Comparison of ENCODE assay signal across 11 cellular contexts in the genomic region with DNA sequence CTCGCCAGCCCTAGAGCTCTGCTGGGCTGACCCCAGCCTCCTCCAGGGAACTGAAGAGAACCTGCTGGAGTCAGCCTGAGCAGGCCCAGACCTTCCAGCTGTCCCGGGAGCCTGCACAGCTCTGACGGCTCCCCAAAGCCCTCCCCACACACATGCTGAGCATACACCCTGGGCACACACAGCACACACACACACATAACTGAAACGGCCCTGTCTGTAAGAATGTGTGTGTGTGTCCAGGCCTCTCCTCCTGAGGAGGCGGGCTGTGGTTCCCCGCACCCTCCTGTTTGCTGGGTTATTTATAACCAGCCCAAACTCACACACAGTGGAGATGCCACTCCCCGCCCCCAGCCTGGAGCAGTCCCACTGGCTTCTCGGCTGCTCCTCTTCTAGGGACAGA. TPM values are rescaled to one million over a fixed set of nuclear protein-coding genes. Genes with fewer than 3 reads are reported as not detected.
DNase-seq lines count a peak whose midpoint lies in the region; ATAC-seq and TF ChIP-seq lines count a peak whose summit lies in the region.
"Had no signal": no experiment of that assay in that cellular context is flagged by ENCODE, and none has a peak within 500 bp of the region (broad histone marks: within the 10 kb centered on the region; RNA-seq: fewer than 3 reads in every experiment).

No MANE protein-coding gene starts in this region.

- DNase-seq in Karpas-422 (no peak), left colon (peak; percentile 41 to 79), superior temporal gyrus (ENCODE audit: extremely low spot score) (peak; percentile 67), NCI-H1417 (lab: John Stamatoyannopoulos, UW) (no peak), NCI-H2029 treated with DMSO at 0.1 percent for 48 hours (lab: John Stamatoyannopoulos, UW) (no peak), DMS79 treated with DMSO at 0.1 percent for 48 hours (lab: John Stamatoyannopoulos, UW) (no peak)
- DNase-seq: activated T-cell treated with anti-CD3 and anti-CD28 coated beads, Interleukin-2, amount 50 U/mL, for 1 hour; NCI-H1048 had no signal

- peaks cover 8% of the 10 kb centered on the region for H3K27me3 Mint-ChIP-seq in brain

- H3K4me1 Mint-ChIP-seq in brain: peaks cover 96% of the 10 kb centered on the region

- peak overlapping the region; percentile 29; the same call in 1 of the 2 replicates for H3K9ac ChIP-seq in Karpas-422 (ENCODE audit: low read length)

- peaks cover 16% of the 10 kb centered on the region; the same call in 1 of the 2 replicates for H4K20me1 ChIP-seq in Karpas-422 (ENCODE audit: insufficient read depth, low read depth, low read length)

- peak overlapping the region; percentile 42 for H3K4me2 ChIP-seq in Karpas-422 (ENCODE audit: low read depth, low read length, poor library complexity, severe bottlenecking)

- no peak for TF ChIP-seq CTCF in brain (conservative IDR thresholded peaks at IDR 0.05)

- no peak overlapping the region for H2AFZ ChIP-seq in Karpas-422 (ENCODE audit: low read length)

- no peaks in the 10 kb centered on the region for H3K36me3 ChIP-seq in Karpas-422 (ENCODE audit: insufficient read depth, low read length)
- H3K36me3 ChIP-seq: neutrophil had no signal

- H3K27ac Mint-ChIP-seq in brain: peak overlapping the region; percentile 90 to 99 (median 95)

- H3K4me1 ChIP-seq in Karpas-422 (ENCODE audit: low read length): peaks cover 19% of the 10 kb centered on the region

- intact Hi-C loops in left colon (cut with DNase I, micrococcal nuclease): no loop called here

- no peak overlapping the region for H3K4me3 ChIP-seq in Karpas-422 (ENCODE audit: low read length)

- no peaks in the 10 kb centered on the region for H3K9me3 ChIP-seq in Karpas-422 (ENCODE audit: low read length)
- H3K9me3 ChIP-seq: neutrophil had no signal

- peak; percentile 64 for ATAC-seq in left colon
- no peak for ATAC-seq in GM18873 (IDR thresholded peaks at IDR 0.05; ENCODE audit: low FRiP score, unreplicated experiment)

- peaks cover 0 to under 1% (median 0%) of the 10 kb centered on the region in 5 experiments for H3K9me3 Mint-ChIP-seq in brain

- H3K27me3 ChIP-seq in Karpas-422 (ENCODE audit: low read length): no peaks in the 10 kb centered on the region

- no peaks in the 10 kb centered on the region for H3K79me2 ChIP-seq in Karpas-422 (ENCODE audit: low read length)

- H3K9me2 ChIP-seq in Karpas-422 (replicated peaks; ENCODE audit: insufficient read depth, low read length): no peaks in the 10 kb centered on the region

- peak overlapping the region; percentile 11 to 58 (median 42) for H3K4me3 Mint-ChIP-seq in brain

- peaks cover 4% of the 10 kb centered on the region for H3K36me3 Mint-ChIP-seq in brain

- H3K27ac ChIP-seq in Karpas-422 (ENCODE audit: low read length): no peak overlapping the region
- H3K27ac ChIP-seq: neutrophil had no signal

RNA-seq across cellular contexts. Expression of a gene that starts 20.2 kb away (rescaled TPM):
- 0.04 and 0.94 TPM in 2 replicates for total RNA-seq in Karpas-422 (2014; rRNA removed; shearing (Covaris generic); ENCODE audit: low replicate concordance)
- polyA plus RNA-seq in brain (ENCODE audit: insufficient read depth, low read depth, low replicate concordance): 117 TPM
- 10 to 100 TPM in 1 of 2 donors, 1 to 10 TPM in 1; 6.5 to 18.0 TPM for total RNA-seq in left colon

Comparison
In these comparisons a context has a peak if more than half of its experiments do, and no peak if none do; other contexts are left out.
1. DNase-seq: peak in left colon (2 of 2) and superior temporal gyrus (single experiment); none in Karpas-422 (single experiment), NCI-H1417 (0 of 3), NCI-H2029 treated with DMSO at 0.1 percent for 48 hours (single experiment) and DMS79 treated with DMSO at 0.1 percent for 48 hours (single experiment).